Comparison of ENCODE assay signal across 8 cellular contexts in genomic region chr9:86354048-86354881, GRCh38. TPM values are rescaled to one million over a fixed set of nuclear protein-coding genes. Genes with fewer than 3 reads are reported as not detected.
DNase-seq lines count a peak whose midpoint lies in the region; ATAC-seq and TF ChIP-seq lines count a peak whose summit lies in the region.

A gene with protein sequence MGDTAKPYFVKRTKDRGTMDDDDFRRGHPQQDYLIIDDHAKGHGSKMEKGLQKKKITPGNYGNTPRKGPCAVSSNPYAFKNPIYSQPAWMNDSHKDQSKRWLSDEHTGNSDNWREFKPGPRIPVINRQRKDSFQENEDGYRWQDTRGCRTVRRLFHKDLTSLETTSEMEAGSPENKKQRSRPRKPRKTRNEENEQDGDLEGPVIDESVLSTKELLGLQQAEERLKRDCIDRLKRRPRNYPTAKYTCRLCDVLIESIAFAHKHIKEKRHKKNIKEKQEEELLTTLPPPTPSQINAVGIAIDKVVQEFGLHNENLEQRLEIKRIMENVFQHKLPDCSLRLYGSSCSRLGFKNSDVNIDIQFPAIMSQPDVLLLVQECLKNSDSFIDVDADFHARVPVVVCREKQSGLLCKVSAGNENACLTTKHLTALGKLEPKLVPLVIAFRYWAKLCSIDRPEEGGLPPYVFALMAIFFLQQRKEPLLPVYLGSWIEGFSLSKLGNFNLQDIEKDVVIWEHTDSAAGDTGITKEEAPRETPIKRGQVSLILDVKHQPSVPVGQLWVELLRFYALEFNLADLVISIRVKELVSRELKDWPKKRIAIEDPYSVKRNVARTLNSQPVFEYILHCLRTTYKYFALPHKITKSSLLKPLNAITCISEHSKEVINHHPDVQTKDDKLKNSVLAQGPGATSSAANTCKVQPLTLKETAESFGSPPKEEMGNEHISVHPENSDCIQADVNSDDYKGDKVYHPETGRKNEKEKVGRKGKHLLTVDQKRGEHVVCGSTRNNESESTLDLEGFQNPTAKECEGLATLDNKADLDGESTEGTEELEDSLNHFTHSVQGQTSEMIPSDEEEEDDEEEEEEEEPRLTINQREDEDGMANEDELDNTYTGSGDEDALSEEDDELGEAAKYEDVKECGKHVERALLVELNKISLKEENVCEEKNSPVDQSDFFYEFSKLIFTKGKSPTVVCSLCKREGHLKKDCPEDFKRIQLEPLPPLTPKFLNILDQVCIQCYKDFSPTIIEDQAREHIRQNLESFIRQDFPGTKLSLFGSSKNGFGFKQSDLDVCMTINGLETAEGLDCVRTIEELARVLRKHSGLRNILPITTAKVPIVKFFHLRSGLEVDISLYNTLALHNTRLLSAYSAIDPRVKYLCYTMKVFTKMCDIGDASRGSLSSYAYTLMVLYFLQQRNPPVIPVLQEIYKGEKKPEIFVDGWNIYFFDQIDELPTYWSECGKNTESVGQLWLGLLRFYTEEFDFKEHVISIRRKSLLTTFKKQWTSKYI (N-terminal part only) (minus strand): TSS chr9:86354410. CDS start chr9:86353199, 1,211 bp downstream.

- TF ChIP-seq CTCF in PC-3 (conservative IDR thresholded peaks at IDR 0.05; ENCODE audit: low read depth, low read length) (no peak), epithelial cell of proximal tubule (conservative IDR thresholded peaks at IDR 0.05; ENCODE audit: low read depth, low read length) (no peak)

- CTCF ChIA-PET in PC-3 (lab: Charles Lee) = no interaction called here

- TSS peak; percentile 47 for BruUV-seq in PC-3 (replicated peaks; lab: Mats Ljungman, UMichigan)

- POLR2A ChIA-PET in PC-3 (lab: Charles Lee; ENCODE audit: unreplicated experiment) = no interaction called here

- peak; percentile 92 for DNase-seq in DMS153 (lab: John Stamatoyannopoulos, UW)
- DNase-seq in PC-3 = peak; percentile 93
- peak; percentile 95 for DNase-seq in activated T-cell treated with anti-CD3 and anti-CD28 coated beads for 48 hours (ENCODE audit: low read depth)
- DNase-seq in epithelial cell of proximal tubule (ENCODE audit: low read depth) = no peak
- DNase-seq in mucosa of gallbladder (ENCODE audit: low spot score) = peak; percentile 96
- peak; percentile 93 for DNase-seq in stimulated activated CD8-positive, alpha-beta memory T cell treated with anti-CD3 and anti-CD28 coated beads, Interleukin-4, amount 100 ng/mL, for 24 hours (ENCODE audit: low read depth)

- peak within 1 kb of the TSS; percentile 99 for H3K4me2 ChIP-seq in PC-3 (ENCODE audit: low read length)

- no peaks in the 10 kb centered on the region for H4K20me1 ChIP-seq in PC-3 (ENCODE audit: low read length)

- no peaks in the 10 kb centered on the region for H3K9me2 ChIP-seq in PC-3 (replicated peaks; ENCODE audit: low read length)

- peak within 1 kb of the TSS; percentile 100 for H3K4me3 ChIP-seq in PC-3 (ENCODE audit: low read length)
- H3K4me3 ChIP-seq in epithelial cell of proximal tubule (ENCODE audit: low read depth, low read length) = peak within 1 kb of the TSS; percentile 98

- no peaks in the 10 kb centered on the region for H3K9me3 Mint-ChIP-seq in IgD-negative memory B cell

- no peaks in the 10 kb centered on the region for H3K27me3 Mint-ChIP-seq in IgD-negative memory B cell

- H3F3A ChIP-seq in PC-3 (ENCODE audit: low read length, unreplicated experiment) = no peaks in the 10 kb centered on the region

- H3K4me3 Mint-ChIP-seq in IgD-negative memory B cell = peak within 1 kb of the TSS; percentile 86 to 99 (median 98)

- peak within 1 kb of the TSS; percentile 88 for H2AFZ ChIP-seq in PC-3 (ENCODE audit: low read length)

- H3K4me1 ChIP-seq in PC-3 (ENCODE audit: insufficient read depth, low read length) = peaks cover 21% of the 10 kb centered on the region

- intact Hi-C loops in PC-3 (cut with micrococcal nuclease) = loop anchor here (1.0 to 10.0 kb wide), 5 partner anchors 51 to 412 kb away; partner anchors contain the start of genes GOLM1, ISCA1 and NAA35

- peak within 1 kb of the TSS; percentile 76 for H3K27ac ChIP-seq in PC-3 (ENCODE audit: low read length)

- peaks cover 49% of the 10 kb centered on the region for H3K79me2 ChIP-seq in PC-3 (ENCODE audit: low read length)

- H3K4me1 Mint-ChIP-seq in IgD-negative memory B cell = peaks cover 23 to 38% (median 27%) of the 10 kb centered on the region in 3 donors

- peaks cover 4% of the 10 kb centered on the region for H3K36me3 Mint-ChIP-seq in IgD-negative memory B cell

- H3K27me3 ChIP-seq in PC-3 (ENCODE audit: low read length) = no peaks in the 10 kb centered on the region

- no peaks in the 10 kb centered on the region; the same call in 1 of the 2 replicates for H3K36me3 ChIP-seq in PC-3 (ENCODE audit: low read depth, low read length)

- H3K9me3 ChIP-seq in PC-3 (ENCODE audit: low read length) = no peaks in the 10 kb centered on the region

- H3K9ac ChIP-seq in PC-3 (ENCODE audit: low read length) = peak within 1 kb of the TSS; percentile 85

- peak within 1 kb of the TSS; percentile 93 to 94 (median 94) for H3K27ac Mint-ChIP-seq in IgD-negative memory B cell

- peak; percentile 75 for ATAC-seq in GM21576 (IDR thresholded peaks at IDR 0.05; ENCODE audit: unreplicated experiment)
- ATAC-seq in PC-3 = peak; percentile 82

RNA-seq across cellular contexts. Expression of the gene that starts here (rescaled TPM):
- 26.2 TPM for polyA plus RNA-seq in IgD-negative memory B cell
- total RNA-seq in PC-3 (2014; rRNA removed) (12.3 and 17.0 TPM in 2 replicates), epithelial cell of proximal tubule (11.1 and 25.4 TPM in 2 replicates), mucosa of gallbladder (25.1 TPM)
